Comparison of ENCODE assay signal across 21 cellular contexts in the genomic region with DNA sequence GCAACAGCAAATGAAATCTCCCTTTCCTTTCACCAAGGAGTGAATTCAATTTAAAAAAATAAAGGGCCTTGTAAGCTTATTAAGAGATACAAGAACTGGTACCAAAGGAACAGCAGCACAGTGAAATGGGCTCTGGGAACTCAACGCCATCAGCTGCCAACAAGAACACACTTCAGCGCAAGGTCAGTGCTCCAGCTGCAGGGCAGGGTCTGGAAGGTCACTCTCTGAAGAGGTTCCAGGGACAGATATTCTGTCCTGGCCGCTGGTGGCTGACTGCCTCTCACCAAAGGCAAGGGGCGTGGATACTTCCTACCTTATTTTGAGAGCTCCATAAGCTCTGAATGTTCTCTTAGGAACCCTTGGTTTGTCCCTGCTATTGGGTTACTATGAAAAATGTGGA.
"Had no signal": no experiment of that assay in that cellular context is flagged by ENCODE, and none has a peak within 500 bp of the region (broad histone marks: within the 10 kb centered on the region; RNA-seq: fewer than 3 reads in every experiment).

No MANE protein-coding gene starts in this region.

- H3K27ac ChIP-seq: coronary artery, esophagus muscularis mucosa, foreskin keratinocyte, hepatocyte, neutrophil, parathyroid adenoma, skin epidermis, testis, tibial artery had no signal

- DNase-seq: dermis blood vessel endothelial cell; effector memory CD4-positive, alpha-beta T cell; foreskin keratinocyte; left colon; mucosa of descending colon; naive B cell; spleen; stimulated activated CD4-positive, alpha-beta T cell treated with anti-CD3 and anti-CD28 coated beads, Interleukin-4, amount 100 ng/mL, for 4 hours; stimulated activated naive CD8-positive, alpha-beta T cell treated with anti-CD3 and anti-CD28 coated beads, Interleukin-15, Interleukin-2, amounts not matched to agents 100 U/mL and 50 U/mL, for 24 hours; substantia nigra; testis; tibial artery had no signal

- H3K4me1 ChIP-seq: foreskin keratinocyte, testis, tibial artery had no signal

- H3K27me3 ChIP-seq: esophagus muscularis mucosa, foreskin keratinocyte, hepatocyte, neutrophil, spleen, testis, tibial artery had no signal

- H3K4me3 ChIP-seq: coronary artery, esophagus muscularis mucosa, hepatocyte, lung, mucosa of descending colon, skin epidermis, spleen, testis, tibial artery had no signal

- ATAC-seq: foreskin keratinocyte; left colon; mucosa of descending colon; natural killer cell treated with Interleukin-12 subunit alpha and Interleukin-12 subunit beta and Interleukin-15 and Interleukin-18, amount 100 ng/mL, for 72 hours; stimulated activated memory B cell treated with anti-CD40 and anti-IgM and Interleukin-4, amounts not matched to agents 10 μg/mL and 1 μg/mL and 100 μg/mL, for 72 hours; stimulated activated naive CD8-positive, alpha-beta T cell treated with anti-CD3 and anti-CD28 coated beads, Interleukin-15, Interleukin-2, amounts not matched to agents 100 U/mL and 50 U/mL, for 24 hours had no signal

- H3K9me3 ChIP-seq: esophagus muscularis mucosa, mucosa of descending colon, neutrophil, spleen, testis, tibial artery had no signal
